In genomic region chr12:64222011-64222765, GRCh38 we compare ENCODE assay signal across 8 cellular contexts. TPM values are rescaled to one million over a fixed set of nuclear protein-coding genes. Genes with fewer than 3 reads are reported as not detected.
DNase-seq lines count a peak whose midpoint lies in the region; ATAC-seq, FAIRE-seq and TF ChIP-seq lines count a peak whose summit lies in the region.

Gene KICS2, minus strand, starts transcription at chr12:64222296. Its CDS starts 59 bp downstream, at chr12:64222237.

- H3K36me3 ChIP-seq in WERI-Rb-1 (peaks cover 6% of the 10 kb centered on the region; the same call in 1 of the 2 replicates), breast epithelium (no peaks in the 10 kb centered on the region), small intestine (ENCODE audit: control insufficient read depth in 2 of 2, insufficient read depth in 2 of 2, low read length in 2 of 2) (no peaks in the 10 kb centered on the region)

- peak; percentile 93 for TF ChIP-seq POLR2A in breast epithelium (IDR thresholded peaks at IDR 0.05)

- peak within 1 kb of the TSS; percentile 93 for H3K27ac ChIP-seq in AG04450 (ENCODE audit: low read depth, low read length)
- H3K27ac ChIP-seq in WERI-Rb-1, result peak within 1 kb of the TSS; percentile 72
- peak within 1 kb of the TSS; percentile 96 to 97 for H3K27ac ChIP-seq in breast epithelium
- peak within 1 kb of the TSS; percentile 90 to 99 for H3K27ac ChIP-seq in small intestine (ENCODE audit: low read depth in 1 of 2, low read length in 1 of 2)

- H3K9me3 ChIP-seq in AG04450 (ENCODE audit: control insufficient read depth, insufficient read depth, low read length), result no peaks in the 10 kb centered on the region; the same call in 1 of the 2 replicates
- H3K9me3 ChIP-seq in WERI-Rb-1 (ENCODE audit: severe bottlenecking), result no peaks in the 10 kb centered on the region
- H3K9me3 ChIP-seq in breast epithelium, result no peaks in the 10 kb centered on the region
- no peaks in the 10 kb centered on the region for H3K9me3 ChIP-seq in small intestine (ENCODE audit: control insufficient read depth, low read depth)

- TF ChIP-seq CTCF in AG04450 (IDR thresholded peaks at IDR 0.05; ENCODE audit: low read depth, low read length), result no peak
- no peak for TF ChIP-seq CTCF in WERI-Rb-1 (IDR thresholded peaks at IDR 0.05; ENCODE audit: low read depth, low read length)
- peak in 1 of 3 donors; percentile 11 for TF ChIP-seq CTCF in breast epithelium (IDR thresholded peaks at IDR 0.05)

- intact Hi-C loops in breast epithelium (cut with DNase I; ENCODE audit: low total_unique reads), result no loop called here

- WGBS in small intestine, 3 donors, result 0% methylated on average over 50 to 56 of the region's 56 CpGs

- DNase-seq in AG04450 (ENCODE audit: low read depth, low spot score), result peak; percentile 73
- DNase-seq in NCI-H2196 (lab: John Stamatoyannopoulos, UW; ENCODE audit: unreplicated experiment), result peak; percentile 96
- peak; percentile 91 for DNase-seq in WERI-Rb-1
- DNase-seq in breast epithelium (ENCODE audit: low spot score in 2 of 2), result peak; percentile 89
- peak; percentile 96 for DNase-seq in iPS-NIHi11 (ENCODE audit: low spot score)
- peak; percentile 95 for DNase-seq in small intestine

- no peak for FAIRE-seq in small intestine (lab: Jason Lieb, UNC)

- H3K27me3 ChIP-seq in AG04450 (ENCODE audit: control insufficient read depth, insufficient read depth, low read length) (no peaks in the 10 kb centered on the region), WERI-Rb-1 (ENCODE audit: insufficient read depth, low read depth, severe bottlenecking) (no peaks in the 10 kb centered on the region), breast epithelium (no peaks in the 10 kb centered on the region), small intestine (ENCODE audit: control insufficient read depth in 2 of 2, insufficient read depth in 2 of 2, low read length in 2 of 2) (no peaks in the 10 kb centered on the region)

- ATAC-seq in GM18873 (IDR thresholded peaks at IDR 0.05; ENCODE audit: low FRiP score, unreplicated experiment), result peak; percentile 95
- peak; percentile 95 for ATAC-seq in HG03135 (IDR thresholded peaks at IDR 0.05; ENCODE audit: unreplicated experiment)

- CTCF ChIA-PET in AG04450 (lab: Charles Lee), result interaction anchor here (0.6 to 1.0 kb wide), 3 partner anchors 20 to 383 kb away, joined by 3 to 4 read pairs (median 4); no protein-coding TSS in a partner anchor

- peak within 1 kb of the TSS; percentile 93 for H3K4me3 ChIP-seq in AG04450 (ENCODE audit: low read depth, low read length)
- peak within 1 kb of the TSS; percentile 72 for H3K4me3 ChIP-seq in WERI-Rb-1 (ENCODE audit: low read depth, low read length)
- H3K4me3 ChIP-seq in breast epithelium, result peak within 1 kb of the TSS; percentile 78 to 96 (median 91)
- H3K4me3 ChIP-seq in small intestine (ENCODE audit: low read depth in 1 of 2, low read length in 2 of 2), result peak within 1 kb of the TSS; percentile 69 to 73

- H3K4me1 ChIP-seq in breast epithelium (no peaks in the 10 kb centered on the region), small intestine (ENCODE audit: control insufficient read depth in 2 of 2, insufficient read depth in 1 of 2, low read depth in 1 of 2, low read length in 1 of 2) (no peaks in the 10 kb centered on the region)

- POLR2A ChIA-PET in AG04450 (lab: Yijun Ruan, JAX), result interaction anchor here (0.7 to 1.0 kb wide), 3 partner anchors 40 to 383 kb away, joined by 3 to 6 read pairs (median 4); no protein-coding TSS in a partner anchor

RNA-seq across cellular contexts. Expression of gene KICS2, which starts in this region (rescaled TPM):
- polyA plus RNA-seq in AG04450 (2011; rRNA removed), result 2.6 and 3.3 TPM in 2 replicates
- 4.6 and 5.2 TPM in 2 replicates for polyA minus RNA-seq in AG04450 (2011; rRNA and poly(A)+ RNA removed)
- total RNA-seq in breast epithelium, result 10 to 100 TPM; 10.2 to 17.9 (median 15.7) TPM
- 1 to 10 TPM; 1.3 to 4.3 (median 1.9) TPM for polyA plus RNA-seq in small intestine

Comparison
In these comparisons a context has a peak if more than half of its experiments do, and no peak if none do; other contexts are left out.
1. Peak in every context shown above with its lines: DNase-seq, ATAC-seq, H3K4me3 ChIP-seq and H3K27ac ChIP-seq.